In the genomic region with DNA sequence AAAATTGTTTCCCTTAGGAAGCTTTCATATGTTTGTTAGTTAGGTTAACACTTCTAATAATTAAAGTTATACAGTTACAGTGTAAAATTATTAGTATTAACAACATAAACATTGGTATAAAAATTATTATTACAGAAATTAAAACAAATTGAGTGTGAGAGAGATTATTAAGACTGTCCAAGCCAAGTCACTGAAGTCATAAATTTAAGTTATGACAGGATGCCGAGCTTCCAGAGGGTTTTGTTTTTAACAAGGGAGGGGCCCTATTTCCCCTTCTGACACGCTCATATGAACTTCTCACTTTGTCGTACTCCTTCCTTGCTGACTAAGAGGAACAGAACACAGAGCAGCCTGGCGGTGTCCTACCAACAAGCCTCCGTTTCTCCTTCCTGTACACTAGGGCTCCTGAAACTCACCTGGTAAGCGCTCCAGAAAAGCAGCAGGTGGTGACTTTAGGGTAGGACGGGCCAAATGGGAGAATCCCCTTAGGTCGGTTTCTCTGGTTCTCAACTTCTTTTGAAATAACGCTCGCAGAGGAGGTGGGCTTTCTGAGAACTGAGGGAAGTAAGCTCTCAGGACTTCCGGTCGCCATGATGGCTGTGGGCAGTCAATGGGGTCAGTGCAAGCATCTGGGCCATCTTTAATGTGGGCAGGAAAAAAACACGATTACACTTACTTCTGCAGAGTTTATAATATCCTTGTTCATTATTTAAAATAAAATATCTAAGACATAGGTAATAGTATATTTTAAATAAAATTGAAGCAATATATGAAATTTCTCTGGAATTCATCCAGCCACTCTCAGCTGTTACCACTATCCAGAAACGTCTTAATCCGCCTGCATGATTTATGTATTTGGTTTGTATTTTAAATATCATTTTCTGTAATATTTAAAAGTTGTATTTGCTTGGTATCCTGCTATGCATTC, we compare ENCODE assay signal across 8 cellular contexts. TPM values are rescaled to one million over a fixed set of nuclear protein-coding genes. Genes with fewer than 3 reads are reported as not detected.
A peak's percentile ranks its signal among the peaks of the same experiment; 100 is the strongest.
DNase-seq lines count a peak whose midpoint lies in the region; ATAC-seq lines count a peak whose summit lies in the region.

Gene CARD8, minus strand, starts transcription at position 537 of the 928 bp plus-strand sequence. CDS start 14,892 bp downstream, outside the sequence.

- DNase-seq in AG08395 (ENCODE audit: low spot score) (peak; percentile 83), NCI-H526 (lab: John Stamatoyannopoulos, UW) (peak; percentile 91 to 92), dedifferentiated amniotic fluid mesenchymal stem cell (ENCODE audit: extremely low spot score) (peak; percentile 75), left colon (peak; percentile 80 to 85)
- DNase-seq in activated CD4-positive, alpha-beta T cell treated with anti-CD3 and anti-CD28 coated beads, Interleukin-2, amount 10 ng/mL, durations not matched to agents 24 days and 14 days = peak; percentile 95
- DNase-seq in stimulated activated CD4-positive, alpha-beta T cell treated with anti-CD3 and anti-CD28 coated beads, Interleukin-1b, Interleukin-23, amount 100 ng/mL, for 4 hours (ENCODE audit: low read depth in 2 of 2) = peak; percentile 54 to 60

- H3K27ac Mint-ChIP-seq in activated CD4-positive, alpha-beta T cell treated with anti-CD3 and anti-CD28 coated beads, Interleukin-2, amount 10 ng/mL, durations not matched to agents 24 days and 14 days = peak within 1 kb of the TSS; percentile 100

- ATAC-seq in GM19023 (IDR thresholded peaks at IDR 0.05; ENCODE audit: unreplicated experiment) (peak; percentile 68), HG03439 (IDR thresholded peaks at IDR 0.05; ENCODE audit: unreplicated experiment) (peak; percentile 52), left colon (peak; percentile 91)

- intact Hi-C loops in activated CD4-positive, alpha-beta T cell treated with anti-CD3 and anti-CD28 coated beads, Interleukin-2, amount 10 ng/mL, durations not matched to agents 24 days and 14 days (cut with micrococcal nuclease) = no loop called here
- intact Hi-C loops in left colon (cut with DNase I, micrococcal nuclease) = no loop called here

- peaks cover 33% of the 10 kb centered on the region for H3K36me3 Mint-ChIP-seq in activated CD4-positive, alpha-beta T cell treated with anti-CD3 and anti-CD28 coated beads, Interleukin-2, amount 10 ng/mL, durations not matched to agents 24 days and 14 days (ENCODE audit: low read depth)

- no peaks in the 10 kb centered on the region for H3K9me3 Mint-ChIP-seq in activated CD4-positive, alpha-beta T cell treated with anti-CD3 and anti-CD28 coated beads, Interleukin-2, amount 10 ng/mL, durations not matched to agents 24 days and 14 days

- H3K4me1 Mint-ChIP-seq in activated CD4-positive, alpha-beta T cell treated with anti-CD3 and anti-CD28 coated beads, Interleukin-2, amount 10 ng/mL, durations not matched to agents 24 days and 14 days = peaks cover 57% of the 10 kb centered on the region

- peak within 1 kb of the TSS; percentile 96 for H3K4me3 Mint-ChIP-seq in activated CD4-positive, alpha-beta T cell treated with anti-CD3 and anti-CD28 coated beads, Interleukin-2, amount 10 ng/mL, durations not matched to agents 24 days and 14 days

- H3K27me3 Mint-ChIP-seq in activated CD4-positive, alpha-beta T cell treated with anti-CD3 and anti-CD28 coated beads, Interleukin-2, amount 10 ng/mL, durations not matched to agents 24 days and 14 days = no peaks in the 10 kb centered on the region

RNA-seq across cellular contexts. Expression of gene CARD8, which starts in this region (rescaled TPM):
- 125 and 127 TPM in 2 replicates for total RNA-seq in activated CD4-positive, alpha-beta T cell treated with anti-CD3 and anti-CD28 coated beads, Interleukin-2, amount 10 ng/mL, durations not matched to agents 24 days and 14 days
- 10 to 100 TPM; 15.3 to 23.4 TPM for total RNA-seq in left colon

Comparison
In these comparisons a context has a peak if more than half of its experiments do, and no peak if none do; other contexts are left out.
1. Peak in every context shown above with its lines: DNase-seq and ATAC-seq.